In the genomic region with DNA sequence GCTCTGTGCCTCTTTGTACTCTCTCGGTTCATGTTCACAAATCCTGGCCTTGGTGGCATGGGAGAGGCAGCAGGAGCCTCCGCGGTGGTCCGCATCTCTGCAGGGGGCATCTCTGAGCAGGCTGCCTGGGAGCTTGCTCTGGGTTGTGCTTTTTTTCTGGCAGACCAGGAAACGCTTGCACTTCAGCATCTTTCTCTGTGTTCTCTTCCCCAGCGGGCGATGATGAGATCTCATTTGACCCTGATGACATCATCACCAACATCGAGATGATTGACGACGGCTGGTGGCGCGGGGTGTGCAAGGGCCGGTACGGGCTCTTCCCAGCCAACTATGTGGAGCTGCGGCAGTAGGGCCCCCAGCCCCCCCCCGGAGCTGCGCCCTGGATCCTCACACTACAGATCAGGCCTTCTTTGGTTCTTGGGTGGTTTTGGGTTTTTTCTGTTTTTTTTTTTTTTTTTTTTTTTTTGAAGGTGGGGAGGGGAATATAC, we compare ENCODE assay signal across 1 cellular context.
TF ChIP-seq lines count a peak whose summit lies in the region.

No MANE protein-coding gene starts in this region.

TF ChIP-seq in HepG2, 621 proteins besides CTCF, POLR2A, EP300 and RAD21:
- TF ChIP-seq MXI1 (IDR thresholded peaks at IDR 0.05; ENCODE audit: borderline replicate concordance, low read depth, low read length) (no peak), CREB1 (IDR thresholded peaks at IDR 0.05) (peak; percentile 73), CREB1 (CRISPR knock-in tag; IDR thresholded peaks at IDR 0.05) (no peak), ZNF382 (CRISPR knock-in tag; IDR thresholded peaks at IDR 0.05; ENCODE audit: borderline replicate concordance) (no peak), ATF7 (IDR thresholded peaks at IDR 0.05) (peak; percentile 93), ATF7 (CRISPR knock-in tag; IDR thresholded peaks at IDR 0.05) (no peak)
- TF ChIP-seq, protein P1, sequence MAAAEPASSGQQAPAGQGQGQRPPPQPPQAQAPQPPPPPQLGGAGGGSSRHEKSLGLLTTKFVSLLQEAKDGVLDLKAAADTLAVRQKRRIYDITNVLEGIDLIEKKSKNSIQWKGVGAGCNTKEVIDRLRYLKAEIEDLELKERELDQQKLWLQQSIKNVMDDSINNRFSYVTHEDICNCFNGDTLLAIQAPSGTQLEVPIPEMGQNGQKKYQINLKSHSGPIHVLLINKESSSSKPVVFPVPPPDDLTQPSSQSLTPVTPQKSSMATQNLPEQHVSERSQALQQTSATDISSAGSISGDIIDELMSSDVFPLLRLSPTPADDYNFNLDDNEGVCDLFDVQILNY (CRISPR knock-in tag; conservative IDR thresholded peaks at IDR 0.05) = no peak
